29 cellular contexts compared by ENCODE assay signal in the genomic region with DNA sequence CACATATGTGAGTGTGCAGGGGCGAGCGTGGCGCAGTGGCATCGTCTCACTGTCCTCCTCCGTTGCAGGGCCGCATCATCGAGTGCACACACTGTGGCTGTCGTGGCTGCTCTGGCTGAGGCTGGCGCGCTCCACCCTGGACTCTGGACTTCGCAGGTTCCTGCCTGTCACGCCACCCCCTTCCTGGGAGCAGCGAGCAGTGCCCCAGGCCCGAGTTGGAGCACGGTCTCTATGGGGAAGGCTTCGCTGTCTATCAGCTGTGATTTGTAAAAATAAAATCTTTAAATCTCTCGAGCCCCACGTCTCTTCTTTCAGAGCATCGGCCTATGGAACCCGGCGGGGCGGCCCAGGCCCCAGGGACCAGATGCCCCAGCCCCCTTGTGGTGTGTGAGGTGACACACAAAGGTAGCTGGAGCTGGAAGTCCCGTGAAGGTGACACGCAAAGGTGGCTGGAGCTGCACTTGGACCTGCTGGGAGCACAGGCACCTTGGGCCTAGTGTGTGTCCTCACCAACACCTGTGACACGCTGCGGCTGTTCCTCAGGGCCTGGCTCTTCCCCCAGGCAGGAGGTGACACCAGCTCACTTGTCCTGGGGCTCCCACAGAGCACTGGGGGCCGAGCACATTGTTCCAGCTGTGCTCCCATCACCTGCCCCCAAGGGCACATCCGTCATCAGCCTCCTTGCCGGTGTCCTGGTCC. TPM values are rescaled to one million over a fixed set of nuclear protein-coding genes. Genes with fewer than 3 reads are reported as not detected.
DNase-seq lines count a peak whose midpoint lies in the region; ATAC-seq, FAIRE-seq and TF ChIP-seq lines count a peak whose summit lies in the region.
"Had no signal": no experiment of that assay in that cellular context is flagged by ENCODE, and none has a peak within 500 bp of the region (broad histone marks: within the 10 kb centered on the region; RNA-seq: fewer than 3 reads in every experiment).

No MANE protein-coding gene starts in this region.

- H3K27me3 Mint-ChIP-seq in activated T-cell treated with anti-CD3 and anti-CD28 coated beads, Interleukin-2, amount 50 U/mL, for 24 hours = no peaks in the 10 kb centered on the region
- H3K27me3 Mint-ChIP-seq: CD4-positive, CD25-positive, alpha-beta regulatory T cell; central memory CD8-positive, alpha-beta T cell; naive thymus-derived CD8-positive, alpha-beta T cell had no signal

- peak overlapping the region; percentile 33 for H3K27ac Mint-ChIP-seq in activated T-cell treated with anti-CD3 and anti-CD28 coated beads, Interleukin-2, amount 50 U/mL, for 24 hours
- H3K27ac Mint-ChIP-seq: CD4-positive, CD25-positive, alpha-beta regulatory T cell; GM23338 had no signal

- H3K4me2 ChIP-seq in K562 (ENCODE audit: insufficient read depth, low read length) (no peak overlapping the region), osteoblast (ENCODE audit: insufficient read depth, low read length) (no peak overlapping the region)
- H3K4me2 ChIP-seq: GM23338, PC-9 had no signal

- H3K4me1 ChIP-seq in K562 (replicated peaks in 1 of 2; ENCODE audit: control insufficient read depth in 2 of 2, insufficient read depth in 2 of 2, low read length in 2 of 2) = peaks cover 9 to 29% of the 10 kb centered on the region in 2 experiments; a peak in 4 of 5 replicates
- H3K4me1 ChIP-seq in osteoblast (ENCODE audit: insufficient read depth, low read length) = no peaks in the 10 kb centered on the region
- H3K4me1 ChIP-seq: lower lobe of right lung, suprapubic skin, upper lobe of left lung had no signal

- H4K20me1 ChIP-seq in K562 (replicated peaks; ENCODE audit: control insufficient read depth, insufficient read depth, low read length) = peaks cover 14% of the 10 kb centered on the region
- H4K20me1 ChIP-seq in osteoblast (ENCODE audit: insufficient read depth, low read length) = peaks cover 2% of the 10 kb centered on the region

- TF ChIP-seq POLR2A in K562 (conservative IDR thresholded peaks at IDR 0.05) = peak; percentile 29; the same call in 1 of the 2 replicates

- no peak for DNase-seq in activated T-cell treated with anti-CD3 and anti-CD28 coated beads, Interleukin-2, amount 50 U/mL, for 24 hours
- DNase-seq in activated T-cell treated with anti-CD3 and anti-CD28 coated beads for 4 hours (no peak), H7 (peak; percentile 66), K562 (ENCODE audit: extremely low read depth in 1 of 4, low spot score in 3 of 4) (peak in 2 of 4 experiments; percentile 50 to 52), osteoblast (ENCODE audit: insufficient read length, low spot score, missing footprints) (peak; percentile 78), NCI-H1417 (lab: John Stamatoyannopoulos, UW) (no peak), islet precursor cell (no peak)
- no peak for DNase-seq in activated CD4-positive, CD25-positive, alpha-beta regulatory T cell (lab: John Stamatoyannopoulos, UW)
- DNase-seq: activated CD4-positive, alpha-beta T cell treated with anti-CD3 and anti-CD28 coated beads for 48 hours; activated gamma-delta T cell treated with Interleukin-2 at 50 U/mL for 16 hours; activated T-cell treated with anti-CD3 and anti-CD28 coated beads, Interleukin-2, amount 50 U/mL, for 1 hour; CD4-positive, CD25-positive, alpha-beta regulatory T cell; Karpas-422; lower lobe of right lung; NCI-H1436; NCI-H2081 treated with DMSO at 0.1 percent for 48 hours; NCI-H226; NCI-H69; nucleus accumbens; PC-9; stimulated activated naive CD4-positive, alpha-beta T cell had no signal

- intact Hi-C loops in K562 (cut with micrococcal nuclease) = no loop called here

- CTCF ChIA-PET in K562 (lab: Yijun Ruan, JAX; ENCODE audit: low intra/inter-chr PET ratio) = no interaction called here

- no peak overlapping the region for H3K4me3 Mint-ChIP-seq in activated T-cell treated with anti-CD3 and anti-CD28 coated beads, Interleukin-2, amount 50 U/mL, for 24 hours
- H3K4me3 Mint-ChIP-seq: CD4-positive, CD25-positive, alpha-beta regulatory T cell; central memory CD8-positive, alpha-beta T cell; GM23338; naive thymus-derived CD8-positive, alpha-beta T cell had no signal

- H3K9me1 ChIP-seq in K562 (ENCODE audit: control insufficient read depth, insufficient read depth, low read length) = peaks cover 8% of the 10 kb centered on the region

- in situ Hi-C loops in K562 (cut with MboI) = no loop called here

- peaks cover 93% of the 10 kb centered on the region for H3K36me3 Mint-ChIP-seq in activated T-cell treated with anti-CD3 and anti-CD28 coated beads, Interleukin-2, amount 50 U/mL, for 24 hours (ENCODE audit: low read depth)

- H3K9ac ChIP-seq in K562 (ENCODE audit: insufficient read depth in 1 of 2, low read depth in 2 of 2, low read length in 2 of 2) = no peak overlapping the region; a peak in 1 of 4 replicates

- H3K36me3 ChIP-seq in H7 (replicated peaks; ENCODE audit: control insufficient read depth, insufficient read depth, low read length) (peaks cover 50% of the 10 kb centered on the region), K562 (ENCODE audit: control insufficient read depth, insufficient read depth, low read length) (peaks cover 96% of the 10 kb centered on the region), osteoblast (ENCODE audit: insufficient read depth, low read length) (peaks cover 65% of the 10 kb centered on the region)

- H3K9me3 ChIP-seq in K562 (replicated peaks; ENCODE audit: control insufficient read depth, insufficient read depth, low read depth, low read length) (no peaks in the 10 kb centered on the region), osteoblast (ENCODE audit: low read depth, low read length) (no peaks in the 10 kb centered on the region)
- H3K9me3 ChIP-seq: lower lobe of right lung, suprapubic skin, upper lobe of left lung had no signal

- no peak for FAIRE-seq in K562 (lab: Jason Lieb, UNC)
- FAIRE-seq: frontal cortex, GM18507 had no signal

- peak; percentile 10 for ATAC-seq in K562
- ATAC-seq: GM23338 had no signal

- H3K4me3 ChIP-seq in H7 (ENCODE audit: insufficient read depth, low read depth, low read length) (no peak overlapping the region), K562 (no peak overlapping the region), osteoblast (ENCODE audit: insufficient read depth, low read length) (no peak overlapping the region)
- H3K4me3 ChIP-seq: dorsolateral prefrontal cortex, GM23338, lower lobe of right lung, PC-9, suprapubic skin, upper lobe of left lung had no signal

- H3K79me2 ChIP-seq in K562 (ENCODE audit: control insufficient read depth, insufficient read depth, low read length) (peaks cover 9% of the 10 kb centered on the region; the same call in 1 of the 3 replicates), osteoblast (ENCODE audit: insufficient read depth, low read length) (peaks cover 19% of the 10 kb centered on the region)

- no peak overlapping the region for H3K27ac ChIP-seq in K562 (ENCODE audit: extremely low read depth, low read depth, low read length)
- no peak overlapping the region for H3K27ac ChIP-seq in osteoblast (ENCODE audit: low read depth, low read length)
- H3K27ac ChIP-seq: lower lobe of right lung, PC-9, suprapubic skin, upper lobe of left lung had no signal

- H3K9me3 Mint-ChIP-seq in activated T-cell treated with anti-CD3 and anti-CD28 coated beads, Interleukin-2, amount 50 U/mL, for 24 hours = no peaks in the 10 kb centered on the region
- H3K9me3 Mint-ChIP-seq: CD4-positive, CD25-positive, alpha-beta regulatory T cell; central memory CD8-positive, alpha-beta T cell; GM23338; naive thymus-derived CD8-positive, alpha-beta T cell had no signal

- H3K27me3 ChIP-seq in H7 (ENCODE audit: control insufficient read depth, insufficient read depth, low read length) = no peaks in the 10 kb centered on the region
- no peaks in the 10 kb centered on the region for H3K27me3 ChIP-seq in K562 (ENCODE audit: control insufficient read depth in 2 of 2, insufficient read depth in 2 of 2, low read length in 2 of 2)
- H3K27me3 ChIP-seq in osteoblast (ENCODE audit: insufficient read depth, low read length) = no peaks in the 10 kb centered on the region
- H3K27me3 ChIP-seq: dorsolateral prefrontal cortex, suprapubic skin, upper lobe of left lung had no signal

- WGBS in K562 (ENCODE audit: insufficient coverage, low coverage, missing lambda C conversion rate) = 88% methylated on average over 29 of the region's 29 CpGs

- no peak overlapping the region for H2AFZ ChIP-seq in K562 (ENCODE audit: low read depth, low read length)
- no peak overlapping the region for H2AFZ ChIP-seq in osteoblast (ENCODE audit: low read length)
- H2AFZ ChIP-seq: GM23338, PC-9 had no signal

- TSS peak; percentile 23 for BruUV-seq in K562 (replicated peaks; lab: Mats Ljungman, UMichigan)

- TF ChIP-seq EP300 in K562 (IDR thresholded peaks at IDR 0.05; ENCODE audit: low read length) = no peak

- TF ChIP-seq CTCF in K562 (IDR thresholded peaks at IDR 0.05 in 2 of 3, conservative IDR thresholded peaks at IDR 0.05 in 1 of 3; ENCODE audit: insufficient read depth in 2 of 3, low read depth in 1 of 3, low read length in 3 of 3) (no peak), osteoblast (IDR thresholded peaks at IDR 0.05; ENCODE audit: extremely low read depth, low read depth, low read length) (no peak)

- TF ChIP-seq RAD21 in K562 (CRISPR knock-in tag; conservative IDR thresholded peaks at IDR 0.05 in 1 of 2, IDR thresholded peaks at IDR 0.05 in 1 of 2) = no peak

- H3K4me1 Mint-ChIP-seq in activated T-cell treated with anti-CD3 and anti-CD28 coated beads, Interleukin-2, amount 50 U/mL, for 24 hours (ENCODE audit: low read depth) = peaks cover 10% of the 10 kb centered on the region

- POLR2A ChIA-PET in K562 (lab: Yijun Ruan, JAX) = interaction anchor here (0.6 to 4.7 kb wide), 7 partner anchors 10 to 499 kb away, joined by 3 to 53 read pairs (median 3); a partner anchor contains a TSS

RNA-seq across cellular contexts. Expression of a gene that starts 10.7 kb away (rescaled TPM):
- total RNA-seq in H7 (2014; rRNA removed; shearing (Covaris generic)) = 74.9 and 78.9 TPM in 2 replicates
- 71.4 and 104 TPM in 2 replicates for total RNA-seq in K562 (2011; cell fraction: chromatin; rRNA removed; ENCODE audit: low replicate concordance)
- 46.8 and 62.5 TPM in 2 replicates for total RNA-seq in K562 (2011; cell fraction: nucleolus; rRNA removed)
- 67.0 and 82.8 TPM in 2 replicates for total RNA-seq in K562 (2011; cell fraction: nucleoplasm; rRNA removed)
- 247 and 279 TPM in 2 replicates for total RNA-seq in K562 (2014; rRNA removed)
- 214 and 266 TPM in 2 replicates for total RNA-seq in K562 (2014; rRNA removed; fragmentation: Illumina TruSeq; extraction: Trizol)
- total RNA-seq in K562 (2015; rRNA removed; fragmentation: Illumina TruSeq; extraction: Trizol) = 211 and 238 TPM in 2 replicates
- total RNA-seq in K562 (2021) = 242 and 255 TPM in 2 replicates
- polyA plus RNA-seq in K562 (2011; rRNA removed) = 69.4 and 105 TPM in 2 replicates
- polyA plus RNA-seq in K562 (2011; cell fraction: cytosol; rRNA removed) = 77.0 and 96.0 TPM in 2 replicates
- polyA plus RNA-seq in K562 (2011; cell fraction: nucleus; rRNA removed) = 42.2 and 50.1 TPM in 2 replicates
- polyA plus RNA-seq in K562 (2012) = 142 and 298 TPM in 2 replicates
- 307 and 342 TPM in 2 replicates for polyA plus RNA-seq in K562 (2014; fragmentation: Illumina TruSeq; extraction: Trizol)
- polyA plus RNA-seq in K562 (2014; fragmentation: Nextera tagmentation; extraction: Ambion mirVana) = 100 to 1,000 TPM; 275 to 332 TPM
- polyA plus RNA-seq in K562 (2014; rRNA removed) = 237 and 272 TPM in 2 replicates
- 50.5 and 64.8 TPM in 2 replicates for polyA minus RNA-seq in K562 (2011; rRNA and poly(A)+ RNA removed)
- polyA minus RNA-seq in K562 (2011; cell fraction: cytosol; rRNA and poly(A)+ RNA removed) = 36.5 and 42.6 TPM in 2 replicates
- 16.4 and 18.0 TPM in 2 replicates for polyA minus RNA-seq in K562 (2011; cell fraction: nucleus; rRNA and poly(A)+ RNA removed)
- total RNA-seq in osteoblast = 122 and 124 TPM in 2 replicates

RNA-seq across cellular contexts. Expression of a gene that starts 11.1 kb away (rescaled TPM):
- 62.3 and 66.4 TPM in 2 replicates for total RNA-seq in H7 (2014; rRNA removed; shearing (Covaris generic))
- total RNA-seq in K562 (2011; cell fraction: chromatin; rRNA removed; ENCODE audit: low replicate concordance) = 27.1 and 32.8 TPM in 2 replicates
- 19.1 and 20.0 TPM in 2 replicates for total RNA-seq in K562 (2011; cell fraction: nucleolus; rRNA removed)
- total RNA-seq in K562 (2011; cell fraction: nucleoplasm; rRNA removed) = 28.5 and 49.1 TPM in 2 replicates
- total RNA-seq in K562 (2014; rRNA removed) (105 and 108 TPM in 2 replicates), K562 (2014; rRNA removed; fragmentation: Illumina TruSeq; extraction: Trizol) (129 and 138 TPM in 2 replicates), K562 (2015; rRNA removed; fragmentation: Illumina TruSeq; extraction: Trizol) (161 and 162 TPM in 2 replicates), K562 (2021) (161 and 182 TPM in 2 replicates), osteoblast (33.0 and 33.7 TPM in 2 replicates)
- polyA plus RNA-seq in K562 (2011; rRNA removed) (31.0 and 72.6 TPM in 2 replicates), K562 (2014; fragmentation: Illumina TruSeq; extraction: Trizol) (315 and 356 TPM in 2 replicates), K562 (2014; fragmentation: Nextera tagmentation; extraction: Ambion mirVana) (10 to 100 TPM; 10.2 to 16.0 TPM), K562 (2014; rRNA removed) (185 and 215 TPM in 2 replicates)
- polyA plus RNA-seq in K562 (2011; cell fraction: cytosol; rRNA removed) = 26.2 and 29.1 TPM in 2 replicates
- polyA plus RNA-seq in K562 (2011; cell fraction: nucleus; rRNA removed) = 22.4 and 28.1 TPM in 2 replicates
- 165 and 249 TPM in 2 replicates for polyA plus RNA-seq in K562 (2012)
- 20.1 and 24.4 TPM in 2 replicates for polyA minus RNA-seq in K562 (2011; rRNA and poly(A)+ RNA removed)
- polyA minus RNA-seq in K562 (2011; cell fraction: cytosol; rRNA and poly(A)+ RNA removed) = 31.9 and 37.0 TPM in 2 replicates
- 5.1 and 6.4 TPM in 2 replicates for polyA minus RNA-seq in K562 (2011; cell fraction: nucleus; rRNA and poly(A)+ RNA removed)

RNA-seq across cellular contexts. Expression of a gene that starts 19.1 kb away (rescaled TPM):
- total RNA-seq in H7 (2014; rRNA removed; shearing (Covaris generic)) = 11.2 and 13.3 TPM in 2 replicates
- 20.1 and 49.2 TPM in 2 replicates for total RNA-seq in K562 (2011; cell fraction: chromatin; rRNA removed; ENCODE audit: low replicate concordance)
- 22.2 and 25.2 TPM in 2 replicates for total RNA-seq in K562 (2011; cell fraction: nucleolus; rRNA removed)
- 9.8 and 15.1 TPM in 2 replicates for total RNA-seq in K562 (2011; cell fraction: nucleoplasm; rRNA removed)
- 17.1 and 24.4 TPM in 2 replicates for total RNA-seq in K562 (2014; rRNA removed)
- 6.2 and 6.9 TPM in 2 replicates for total RNA-seq in K562 (2014; rRNA removed; fragmentation: Illumina TruSeq; extraction: Trizol)
- total RNA-seq in K562 (2015; rRNA removed; fragmentation: Illumina TruSeq; extraction: Trizol) = 10.3 and 10.5 TPM in 2 replicates
- 12.3 and 16.3 TPM in 2 replicates for total RNA-seq in K562 (2021)
- 4.1 and 5.3 TPM in 2 replicates for polyA plus RNA-seq in K562 (2011; rRNA removed)
- 4.6 and 13.2 TPM in 2 replicates for polyA plus RNA-seq in K562 (2011; cell fraction: cytosol; rRNA removed)
- polyA plus RNA-seq in K562 (2011; cell fraction: nucleus; rRNA removed) = 8.8 and 19.0 TPM in 2 replicates
- 6.9 and 10.9 TPM in 2 replicates for polyA plus RNA-seq in K562 (2012)
- 5.0 and 21.9 TPM in 2 replicates for polyA plus RNA-seq in K562 (2014; fragmentation: Illumina TruSeq; extraction: Trizol)
- polyA plus RNA-seq in K562 (2014; fragmentation: Nextera tagmentation; extraction: Ambion mirVana) = under 1 TPM; 0.46 to 0.57 TPM
- 10.5 and 13.5 TPM in 2 replicates for polyA plus RNA-seq in K562 (2014; rRNA removed)
- polyA minus RNA-seq in K562 (2011; rRNA and poly(A)+ RNA removed) = 3.8 and 5.0 TPM in 2 replicates
- 4.6 and 7.6 TPM in 2 replicates for polyA minus RNA-seq in K562 (2011; cell fraction: cytosol; rRNA and poly(A)+ RNA removed)
- 6.6 and 8.1 TPM in 2 replicates for polyA minus RNA-seq in K562 (2011; cell fraction: nucleus; rRNA and poly(A)+ RNA removed)
- total RNA-seq in osteoblast = 5.3 and 7.6 TPM in 2 replicates

RNA-seq across cellular contexts. Expression of a gene that starts 19.3 kb away (rescaled TPM):
- total RNA-seq in H7 (2014; rRNA removed; shearing (Covaris generic)) = 93.5 and 95.1 TPM in 2 replicates
- 152 and 384 TPM in 2 replicates for total RNA-seq in K562 (2011; cell fraction: chromatin; rRNA removed; ENCODE audit: low replicate concordance)
- total RNA-seq in K562 (2011; cell fraction: nucleolus; rRNA removed) = 218 TPM in 2 replicates
- total RNA-seq in K562 (2011; cell fraction: nucleoplasm; rRNA removed) = 228 and 250 TPM in 2 replicates
- total RNA-seq in K562 (2014; rRNA removed) (71.7 and 83.4 TPM in 2 replicates), K562 (2014; rRNA removed; fragmentation: Illumina TruSeq; extraction: Trizol) (39.2 and 46.1 TPM in 2 replicates), K562 (2015; rRNA removed; fragmentation: Illumina TruSeq; extraction: Trizol) (63.9 and 66.7 TPM in 2 replicates), K562 (2021) (97.7 and 99.8 TPM in 2 replicates), osteoblast (80.2 and 101 TPM in 2 replicates)
- polyA plus RNA-seq in K562 (2011; rRNA removed) (81.3 and 83.8 TPM in 2 replicates), K562 (2014; fragmentation: Illumina TruSeq; extraction: Trizol) (86.8 and 90.7 TPM in 2 replicates), K562 (2014; fragmentation: Nextera tagmentation; extraction: Ambion mirVana) (10 to 100 TPM; 16.9 to 17.4 TPM), K562 (2014; rRNA removed) (118 and 126 TPM in 2 replicates)
- polyA plus RNA-seq in K562 (2011; cell fraction: cytosol; rRNA removed) = 74.0 and 128 TPM in 2 replicates
- 257 and 356 TPM in 2 replicates for polyA plus RNA-seq in K562 (2011; cell fraction: nucleus; rRNA removed)
- polyA plus RNA-seq in K562 (2012) = 69.0 and 82.1 TPM in 2 replicates
- 32.3 and 54.6 TPM in 2 replicates for polyA minus RNA-seq in K562 (2011; rRNA and poly(A)+ RNA removed)
- polyA minus RNA-seq in K562 (2011; cell fraction: cytosol; rRNA and poly(A)+ RNA removed) = 26.3 and 38.3 TPM in 2 replicates
- polyA minus RNA-seq in K562 (2011; cell fraction: nucleus; rRNA and poly(A)+ RNA removed) = 63.5 and 66.6 TPM in 2 replicates

RNA-seq across cellular contexts. Expression of a gene that starts 44.9 kb away (rescaled TPM):
- 108 and 126 TPM in 2 replicates for total RNA-seq in H7 (2014; rRNA removed; shearing (Covaris generic))
- total RNA-seq in K562 (2011; cell fraction: chromatin; rRNA removed; ENCODE audit: low replicate concordance) = 99.9 and 272 TPM in 2 replicates
- total RNA-seq in K562 (2011; cell fraction: nucleolus; rRNA removed) = 195 and 204 TPM in 2 replicates
- 146 and 192 TPM in 2 replicates for total RNA-seq in K562 (2011; cell fraction: nucleoplasm; rRNA removed)
- 357 and 436 TPM in 2 replicates for total RNA-seq in K562 (2014; rRNA removed)
- total RNA-seq in K562 (2014; rRNA removed; fragmentation: Illumina TruSeq; extraction: Trizol) = 77.8 and 81.5 TPM in 2 replicates
- total RNA-seq in K562 (2015; rRNA removed; fragmentation: Illumina TruSeq; extraction: Trizol) = 216 and 235 TPM in 2 replicates
- 187 and 221 TPM in 2 replicates for total RNA-seq in K562 (2021)
- 211 and 213 TPM in 2 replicates for polyA plus RNA-seq in K562 (2011; rRNA removed)
- 307 and 633 TPM in 2 replicates for polyA plus RNA-seq in K562 (2011; cell fraction: cytosol; rRNA removed)
- polyA plus RNA-seq in K562 (2011; cell fraction: nucleus; rRNA removed) = 159 and 253 TPM in 2 replicates
- polyA plus RNA-seq in K562 (2012) = 510 and 518 TPM in 2 replicates
- 93.3 and 345 TPM in 2 replicates for polyA plus RNA-seq in K562 (2014; fragmentation: Illumina TruSeq; extraction: Trizol)
- 10 to 100 TPM in 1 of 2 experiments, 1 to 10 TPM in 1; 6.7 to 38.7 TPM for polyA plus RNA-seq in K562 (2014; fragmentation: Nextera tagmentation; extraction: Ambion mirVana)
- 308 and 407 TPM in 2 replicates for polyA plus RNA-seq in K562 (2014; rRNA removed)
- polyA minus RNA-seq in K562 (2011; rRNA and poly(A)+ RNA removed) = 59.3 and 102 TPM in 2 replicates
- 118 and 133 TPM in 2 replicates for polyA minus RNA-seq in K562 (2011; cell fraction: cytosol; rRNA and poly(A)+ RNA removed)
- 73.5 and 76.2 TPM in 2 replicates for polyA minus RNA-seq in K562 (2011; cell fraction: nucleus; rRNA and poly(A)+ RNA removed)
- total RNA-seq in osteoblast = 248 and 273 TPM in 2 replicates

Comparison
In these comparisons a context has a peak if more than half of its experiments do, and no peak if none do; other contexts are left out.
1. DNase-seq: peak in H7 (single experiment) and osteoblast (single experiment); none in activated T-cell treated with anti-CD3 and anti-CD28 coated beads, Interleukin-2, amount 50 U/mL, for 24 hours (single experiment), activated T-cell treated with anti-CD3 and anti-CD28 coated beads for 4 hours (single experiment), NCI-H1417 (0 of 3), activated CD4-positive, CD25-positive, alpha-beta regulatory T cell (0 of 4) and islet precursor cell (single experiment).